8 cellular contexts compared by ENCODE assay signal in the genomic region with DNA sequence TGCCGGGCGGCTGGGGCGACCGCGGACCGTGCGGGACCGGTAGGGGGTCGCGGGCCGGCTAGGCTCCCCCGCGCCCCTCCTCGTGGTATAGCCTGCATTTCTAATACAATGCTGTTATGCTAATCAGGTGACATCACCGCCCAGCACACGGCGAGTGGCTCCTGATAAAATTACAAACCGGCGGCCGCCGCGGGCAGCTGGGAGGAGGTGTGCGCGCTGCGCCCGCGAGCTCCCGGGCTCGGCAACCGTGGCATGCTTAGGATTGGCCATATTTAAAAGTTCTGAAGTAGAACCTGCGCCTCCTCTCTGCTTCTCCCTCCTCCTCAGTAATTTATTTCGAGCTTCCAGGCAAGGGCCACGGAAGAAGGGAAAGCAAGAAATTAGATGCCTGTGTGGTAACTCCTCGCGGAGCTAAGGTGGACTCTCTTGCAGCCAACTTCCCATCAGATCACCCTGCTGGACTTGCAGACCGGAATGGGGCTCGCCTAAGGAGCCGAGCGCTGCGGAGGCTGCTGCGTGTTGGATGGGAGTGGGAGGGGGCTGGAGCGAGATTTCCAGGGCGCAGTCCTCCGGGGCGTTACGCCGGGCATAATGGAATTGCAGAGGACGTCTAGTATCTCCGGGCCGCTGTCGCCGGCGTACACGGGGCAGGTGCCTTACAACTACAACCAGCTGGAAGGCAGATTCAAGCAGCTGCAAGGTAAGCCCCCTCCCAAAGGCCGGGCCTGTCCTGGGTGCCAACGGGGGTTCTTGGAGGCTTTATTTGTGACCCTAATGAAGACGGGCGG.
A peak's percentile ranks its signal among the peaks of the same experiment; 100 is the strongest.
DNase-seq lines count a peak whose midpoint lies in the region; ATAC-seq lines count a peak whose summit lies in the region.

No MANE protein-coding gene starts in this region.

- H3K4me3 ChIP-seq in duodenal mucosa (ENCODE audit: low read depth in 1 of 2, low read length in 2 of 2) = peak overlapping the region; percentile 87 to 91

- peaks cover 55% of the 10 kb centered on the region for H3K4me1 Mint-ChIP-seq in activated CD4-positive, alpha-beta T cell treated with anti-CD3 and anti-CD28 coated beads, Interleukin-2, amount 10 ng/mL, durations not matched to agents 24 days and 14 days

- DNase-seq in 8988T = peak; percentile 36
- peak; percentile 73 for DNase-seq in NCI-H2227 treated with DMSO at 0.1 percent for 48 hours (lab: John Stamatoyannopoulos, UW)
- DNase-seq in activated CD4-positive, alpha-beta T cell treated with anti-CD3 and anti-CD28 coated beads, Interleukin-2, amount 10 ng/mL, durations not matched to agents 24 days and 14 days = peak; percentile 91
- DNase-seq in lung microvascular endothelial cell (ENCODE audit: low read depth in 2 of 2) = peak; percentile 78 to 79
- DNase-seq in stimulated activated CD8-positive, alpha-beta memory T cell treated with anti-CD3 and anti-CD28 coated beads, Interleukin-7, amount 100 ng/mL, for 4 hours (ENCODE audit: low read depth in 2 of 2) = peak; percentile 33 to 55

- H3K27ac ChIP-seq in duodenal mucosa (ENCODE audit: low read depth, low read length) = peak overlapping the region; percentile 91

- peaks cover 33 to 61% of the 10 kb centered on the region in 2 donors for H3K4me1 ChIP-seq in duodenal mucosa (ENCODE audit: control insufficient read depth in 1 of 2, insufficient read depth in 2 of 2, low read length in 2 of 2)

- no peaks in the 10 kb centered on the region for H3K27me3 ChIP-seq in duodenal mucosa (ENCODE audit: control insufficient read depth in 1 of 2, insufficient read depth in 2 of 2, low read length in 2 of 2)

- no peaks in the 10 kb centered on the region for H3K27me3 Mint-ChIP-seq in activated CD4-positive, alpha-beta T cell treated with anti-CD3 and anti-CD28 coated beads, Interleukin-2, amount 10 ng/mL, durations not matched to agents 24 days and 14 days

- peak overlapping the region; percentile 95 for H3K4me3 Mint-ChIP-seq in activated CD4-positive, alpha-beta T cell treated with anti-CD3 and anti-CD28 coated beads, Interleukin-2, amount 10 ng/mL, durations not matched to agents 24 days and 14 days

- no peaks in the 10 kb centered on the region for H3K9me3 ChIP-seq in duodenal mucosa (ENCODE audit: control insufficient read depth in 1 of 2, low read length in 2 of 2)

- peaks cover 8% of the 10 kb centered on the region for H3K36me3 Mint-ChIP-seq in activated CD4-positive, alpha-beta T cell treated with anti-CD3 and anti-CD28 coated beads, Interleukin-2, amount 10 ng/mL, durations not matched to agents 24 days and 14 days (ENCODE audit: low read depth)

- ATAC-seq in GM18858 (IDR thresholded peaks at IDR 0.05; ENCODE audit: unreplicated experiment) (peak; percentile 32), HG03064 (IDR thresholded peaks at IDR 0.05; ENCODE audit: low read depth, unreplicated experiment) (peak; percentile 42)

- H3K27ac Mint-ChIP-seq in activated CD4-positive, alpha-beta T cell treated with anti-CD3 and anti-CD28 coated beads, Interleukin-2, amount 10 ng/mL, durations not matched to agents 24 days and 14 days = peak overlapping the region; percentile 95

- H3K9ac ChIP-seq in duodenal mucosa (ENCODE audit: low read depth in 1 of 2, low read length in 2 of 2) = peak overlapping the region; percentile 90 to 94

- no peaks in the 10 kb centered on the region for H3K9me3 Mint-ChIP-seq in activated CD4-positive, alpha-beta T cell treated with anti-CD3 and anti-CD28 coated beads, Interleukin-2, amount 10 ng/mL, durations not matched to agents 24 days and 14 days

- intact Hi-C loops in activated CD4-positive, alpha-beta T cell treated with anti-CD3 and anti-CD28 coated beads, Interleukin-2, amount 10 ng/mL, durations not matched to agents 24 days and 14 days (cut with micrococcal nuclease) = loop anchor here (1.0 to 5.0 kb wide), 3 partner anchors 30 to 99 kb away; no protein-coding TSS in a partner anchor

- no peaks in the 10 kb centered on the region for H3K36me3 ChIP-seq in duodenal mucosa (ENCODE audit: control insufficient read depth in 1 of 2, insufficient read depth in 2 of 2, low read length in 2 of 2)

Comparison
In these comparisons a context has a peak if more than half of its experiments do, and no peak if none do; other contexts are left out.
1. Peak in every context shown above with its lines: DNase-seq, ATAC-seq, H3K4me3 ChIP-seq and H3K27ac ChIP-seq.
2. DNase-seq: peak in every context shown above with its lines; median percentile 91 in activated CD4-positive, alpha-beta T cell treated with anti-CD3 and anti-CD28 coated beads, Interleukin-2, amount 10 ng/mL, durations not matched to agents 24 days and 14 days; 78 in lung microvascular endothelial cell; 73 in NCI-H2227 treated with DMSO at 0.1 percent for 48 hours; 44 in stimulated activated CD8-positive, alpha-beta memory T cell treated with anti-CD3 and anti-CD28 coated beads, Interleukin-7, amount 100 ng/mL, for 4 hours; 36 in 8988T.